In genomic region chr2:80074321-80074720, GRCh38 we compare ENCODE assay signal across 36 cellular contexts.
"Had no signal": no experiment of that assay in that cellular context is flagged by ENCODE, and none has a peak within 500 bp of the region (broad histone marks: within the 10 kb centered on the region; RNA-seq: fewer than 3 reads in every experiment).

No MANE protein-coding gene starts in this region.

- H3K27ac ChIP-seq: ascending aorta, cardiac muscle cell, VCaP had no signal

- H3K4me1 Mint-ChIP-seq: activated B cell treated with CpG ODN at 0.5 μM for 24 hours; activated CD4-positive, alpha-beta T cell treated with anti-CD3 and anti-CD28 coated beads, Interleukin-2, amount 10 ng/mL, durations not matched to agents 24 days and 14 days; activated naive CD4-positive, alpha-beta T cell treated with anti-CD3 and anti-CD28 coated beads, Interleukin-2, amount 10 ng/mL, durations not matched to agents 7 days and 5 days; activated naive CD4-positive, alpha-beta T cell treated with anti-CD3 and anti-CD28 coated beads, Interleukin-2, amount 50 U/mL, for 24 hours; activated naive CD8-positive, alpha-beta T cell treated with anti-CD3 and anti-CD28 coated beads, Interleukin-2, amount 10 ng/mL, durations not matched to agents 7 days and 5 days; activated naive CD8-positive, alpha-beta T cell treated with anti-CD3 and anti-CD28 coated beads, Interleukin-2, amount 50 U/mL, for 24 hours; central memory CD8-positive, alpha-beta T cell had no signal

- H3K36me3 ChIP-seq: ascending aorta, cardiac muscle cell had no signal

- ATAC-seq: activated CD8-positive, alpha-beta T cell treated with anti-CD3 and anti-CD28 coated beads for 36 hours; activated naive CD8-positive, alpha-beta T cell treated with anti-CD3 and anti-CD28 coated beads, Interleukin-2, amount 50 U/mL, for 24 hours had no signal

- H3K4me1 ChIP-seq: ascending aorta had no signal

- H3K36me3 Mint-ChIP-seq: activated CD4-positive, alpha-beta memory T cell treated with anti-CD3 and anti-CD28 coated beads for 36 hours; activated naive CD4-positive, alpha-beta T cell treated with anti-CD3 and anti-CD28 coated beads, Interleukin-2, amount 10 ng/mL, durations not matched to agents 7 days and 5 days; activated naive CD4-positive, alpha-beta T cell treated with anti-CD3 and anti-CD28 coated beads, Interleukin-2, amount 50 U/mL, for 24 hours; activated naive CD8-positive, alpha-beta T cell; activated naive CD8-positive, alpha-beta T cell treated with anti-CD3 and anti-CD28 coated beads, Interleukin-2, amount 10 ng/mL, durations not matched to agents 7 days and 5 days; brain had no signal

- H3K4me3 ChIP-seq: ascending aorta, cardiac muscle cell had no signal

- DNase-seq: activated B cell treated with CpG ODN at 0.5 μM for 24 hours; activated CD4-positive, alpha-beta memory T cell treated with anti-CD3 and anti-CD28 coated beads for 36 hours; activated CD4-positive, alpha-beta T cell treated with anti-CD3 and anti-CD28 coated beads for 4 hours; activated CD4-positive, alpha-beta T cell treated with anti-CD3 and anti-CD28 coated beads, Interleukin-2, amount 10 ng/mL, durations not matched to agents 24 days and 14 days; activated CD4-positive, alpha-beta T cell treated with anti-CD3 and anti-CD28 coated beads, Interleukin-2, amount 50 U/mL, for 1 hour; activated CD4-positive, alpha-beta T cell treated with anti-CD3 and anti-CD28 coated beads, Interleukin-2, amount 50 U/mL, for 4 hours; activated CD4-positive, CD25-positive, alpha-beta regulatory T cell treated with anti-CD3 and anti-CD28 coated beads, Interleukin-2, amount 50 U/mL, for 72 hours; activated CD8-positive, alpha-beta memory T cell treated with anti-CD3 and anti-CD28 coated beads, Interleukin-2, amount 50 U/mL, for 4 hours; activated CD8-positive, alpha-beta T cell treated with anti-CD3 and anti-CD28 coated beads for 36 hours; activated effector memory CD4-positive, alpha-beta T cell treated with Interleukin-2 at 50 U/mL for 16 hours; activated gamma-delta T cell; activated naive CD4-positive, alpha-beta T cell treated with anti-CD3 and anti-CD28 coated beads, Interleukin-2, amount 10 ng/mL, durations not matched to agents 7 days and 5 days; activated naive CD4-positive, alpha-beta T cell treated with Interleukin-2 at 50 U/mL for 16 hours; activated naive CD8-positive, alpha-beta T cell treated with anti-CD3 and anti-CD28 coated beads, Interleukin-2, amount 10 ng/mL, durations not matched to agents 7 days and 5 days; activated naive CD8-positive, alpha-beta T cell treated with anti-CD3 and anti-CD28 coated beads, Interleukin-2, amount 50 U/mL, for 24 hours; activated T-cell treated with anti-CD3 and anti-CD28 coated beads for 4 hours; activated T-cell treated with anti-CD3 and anti-CD28 coated beads, Interleukin-2, amount 50 U/mL, for 1 hour; activated T-cell treated with anti-CD3 and anti-CD28 coated beads, Interleukin-2, amount 50 U/mL, for 48 hours; amygdala; anterior cingulate cortex; cerebellar nuclear complex; T-helper 1 cell; T-helper 2 cell; T-helper 9 cell had no signal

- H3K27me3 Mint-ChIP-seq: activated B cell treated with CpG ODN at 0.5 μM for 24 hours; activated CD4-positive, alpha-beta T cell treated with anti-CD3 and anti-CD28 coated beads, Interleukin-2, amount 10 ng/mL, durations not matched to agents 24 days and 14 days; activated CD8-positive, alpha-beta T cell treated with anti-CD3 and anti-CD28 coated beads for 36 hours; activated naive CD4-positive, alpha-beta T cell treated with anti-CD3 and anti-CD28 coated beads, Interleukin-2, amount 10 ng/mL, durations not matched to agents 7 days and 5 days; activated naive CD8-positive, alpha-beta T cell treated with anti-CD3 and anti-CD28 coated beads, Interleukin-2, amount 10 ng/mL, durations not matched to agents 7 days and 5 days; central memory CD8-positive, alpha-beta T cell had no signal

- H3K9me3 ChIP-seq: ascending aorta had no signal

- H3K4me3 Mint-ChIP-seq: activated B cell treated with CpG ODN at 0.5 μM for 24 hours; activated CD4-positive, alpha-beta memory T cell treated with anti-CD3 and anti-CD28 coated beads for 36 hours; activated CD4-positive, alpha-beta T cell treated with anti-CD3 and anti-CD28 coated beads, Interleukin-2, amount 10 ng/mL, durations not matched to agents 24 days and 14 days; activated CD8-positive, alpha-beta T cell treated with anti-CD3 and anti-CD28 coated beads for 36 hours; activated naive CD4-positive, alpha-beta T cell treated with anti-CD3 and anti-CD28 coated beads, Interleukin-2, amount 10 ng/mL, durations not matched to agents 7 days and 5 days; activated naive CD4-positive, alpha-beta T cell treated with anti-CD3 and anti-CD28 coated beads, Interleukin-2, amount 50 U/mL, for 24 hours; activated naive CD8-positive, alpha-beta T cell; activated naive CD8-positive, alpha-beta T cell treated with anti-CD3 and anti-CD28 coated beads, Interleukin-2, amount 10 ng/mL, durations not matched to agents 7 days and 5 days; activated naive CD8-positive, alpha-beta T cell treated with anti-CD3 and anti-CD28 coated beads, Interleukin-2, amount 50 U/mL, for 24 hours; brain; central memory CD8-positive, alpha-beta T cell; T-helper 1 cell treated with Interleukin-12 subunit alpha and Interleukin-12 subunit beta and Interleukin-4 antibody, amounts not matched to agents 30 μg/mL and 1 μg/mL, for 36 hours; T-helper 2 cell treated with Interferon-gamma antibody and Interleukin-4, amounts not matched to agents 5 μg/mL and 100 μg/mL, for 36 hours had no signal

- FAIRE-seq: bronchial epithelial cell, TTC549 had no signal

- H3K9me3 Mint-ChIP-seq: activated B cell treated with CpG ODN at 0.5 μM for 24 hours; activated CD4-positive, alpha-beta T cell treated with anti-CD3 and anti-CD28 coated beads, Interleukin-2, amount 10 ng/mL, durations not matched to agents 24 days and 14 days; activated CD8-positive, alpha-beta T cell treated with anti-CD3 and anti-CD28 coated beads for 36 hours; activated naive CD4-positive, alpha-beta T cell treated with anti-CD3 and anti-CD28 coated beads, Interleukin-2, amount 10 ng/mL, durations not matched to agents 7 days and 5 days; activated naive CD8-positive, alpha-beta T cell treated with anti-CD3 and anti-CD28 coated beads, Interleukin-2, amount 10 ng/mL, durations not matched to agents 7 days and 5 days; activated naive CD8-positive, alpha-beta T cell treated with anti-CD3 and anti-CD28 coated beads, Interleukin-2, amount 50 U/mL, for 24 hours; activated T-helper 2 cell treated with anti-CD3 and anti-CD28 coated beads, Interferon-gamma antibody, Interleukin-2, Interleukin-4, amounts not matched to agents 10 μg/mL and 5 μg/mL and 100 μg/mL, durations not matched to agents 14 hours and 24 hours and 36 hours; brain; T-helper 1 cell treated with Interleukin-12 subunit alpha and Interleukin-12 subunit beta and Interleukin-4 antibody, amounts not matched to agents 30 μg/mL and 1 μg/mL, for 36 hours; T-helper 2 cell treated with Interferon-gamma antibody and Interleukin-4, amounts not matched to agents 5 μg/mL and 100 μg/mL, for 36 hours had no signal

- H3K27me3 ChIP-seq: ascending aorta, cardiac muscle cell had no signal

- H3K27ac Mint-ChIP-seq: activated B cell treated with CpG ODN at 0.5 μM for 24 hours; activated CD4-positive, alpha-beta memory T cell treated with anti-CD3 and anti-CD28 coated beads for 36 hours; activated CD4-positive, alpha-beta T cell treated with anti-CD3 and anti-CD28 coated beads, Interleukin-2, amount 10 ng/mL, durations not matched to agents 24 days and 14 days; activated CD8-positive, alpha-beta T cell treated with anti-CD3 and anti-CD28 coated beads for 36 hours; activated naive CD4-positive, alpha-beta T cell treated with anti-CD3 and anti-CD28 coated beads, Interleukin-2, amount 10 ng/mL, durations not matched to agents 7 days and 5 days; activated naive CD4-positive, alpha-beta T cell treated with anti-CD3 and anti-CD28 coated beads, Interleukin-2, amount 50 U/mL, for 24 hours; activated naive CD8-positive, alpha-beta T cell; activated naive CD8-positive, alpha-beta T cell treated with anti-CD3 and anti-CD28 coated beads, Interleukin-2, amount 10 ng/mL, durations not matched to agents 7 days and 5 days; activated naive CD8-positive, alpha-beta T cell treated with anti-CD3 and anti-CD28 coated beads, Interleukin-2, amount 50 U/mL, for 24 hours; activated T-helper 2 cell treated with anti-CD3 and anti-CD28 coated beads, Interferon-gamma antibody, Interleukin-2, Interleukin-4, amounts not matched to agents 10 μg/mL and 5 μg/mL and 100 μg/mL, durations not matched to agents 14 hours and 24 hours and 36 hours; brain; T-helper 1 cell treated with Interleukin-12 subunit alpha and Interleukin-12 subunit beta and Interleukin-4 antibody, amounts not matched to agents 30 μg/mL and 1 μg/mL, for 36 hours; T-helper 2 cell treated with Interferon-gamma antibody and Interleukin-4, amounts not matched to agents 5 μg/mL and 100 μg/mL, for 36 hours had no signal
